8 cellular contexts compared by ENCODE assay signal in genomic region chr6:14211596-14211961, GRCh38.
A peak's percentile ranks its signal among the peaks of the same experiment; 100 is the strongest.
DNase-seq lines count a peak whose midpoint lies in the region; ATAC-seq and TF ChIP-seq lines count a peak whose summit lies in the region.

No MANE protein-coding gene starts in this region.

- H3K36me3 ChIP-seq in HCT116 (ENCODE audit: control insufficient read depth in 1 of 2, insufficient read depth in 2 of 2, low read length in 2 of 2) = no peaks in the 10 kb centered on the region
- H3K36me3 ChIP-seq in liver (ENCODE audit: control insufficient read depth in 4 of 4, insufficient read depth in 3 of 4, low read depth in 1 of 4, low read length in 3 of 4) = no peaks in the 10 kb centered on the region
- no peaks in the 10 kb centered on the region for H3K36me3 ChIP-seq in stomach

- peak overlapping the region; percentile 54 for H3K9ac ChIP-seq in HCT116 (ENCODE audit: low read length)
- peak overlapping the region; percentile 12 to 62 for H3K9ac ChIP-seq in liver (ENCODE audit: low read depth in 1 of 2, low read length in 2 of 2)

- no peaks in the 10 kb centered on the region for H3K9me2 ChIP-seq in HCT116 (ENCODE audit: insufficient read depth)

- DNase-seq in DMS 273 (lab: John Stamatoyannopoulos, UW; ENCODE audit: unreplicated experiment) (peak; percentile 79), HCT116 (ENCODE audit: low read depth, low spot score) (no peak), RWPE1 (ENCODE audit: low spot score) (no peak), stomach (peak; percentile 41), medulla oblongata (ENCODE audit: extremely low spot score) (no peak)

- peak overlapping the region; percentile 77 for H3K4me3 Mint-ChIP-seq in dendritic cell treated with granulocyte-macrophage colony-stimulating factor and Interleukin-4, amounts not matched to agents 40 ng/mL and 50 ng/mL, for 4 days

- H3K4me1 Mint-ChIP-seq in dendritic cell treated with granulocyte-macrophage colony-stimulating factor and Interleukin-4, amounts not matched to agents 40 ng/mL and 50 ng/mL, for 4 days (ENCODE audit: low read depth) = peaks cover 38% of the 10 kb centered on the region

- peak overlapping the region; percentile 83 for H3K4me2 ChIP-seq in HCT116 (ENCODE audit: low read length)

- H3K27me3 Mint-ChIP-seq in dendritic cell treated with granulocyte-macrophage colony-stimulating factor and Interleukin-4, amounts not matched to agents 40 ng/mL and 50 ng/mL, for 4 days = peaks cover 15% of the 10 kb centered on the region

- RAD21 ChIA-PET in HCT116 (lab: Charles Lee; ENCODE audit: low non-redundant PET in 1 of 2, low total read pairs in 2 of 2, uncharacterized antibody in 2 of 2, unreplicated experiment in 2 of 2) = no interaction called here

- no peaks in the 10 kb centered on the region for H3K79me2 ChIP-seq in HCT116 (ENCODE audit: insufficient read depth, low read length)

- no peaks in the 10 kb centered on the region for H3K36me3 Mint-ChIP-seq in dendritic cell treated with granulocyte-macrophage colony-stimulating factor and Interleukin-4, amounts not matched to agents 40 ng/mL and 50 ng/mL, for 4 days (ENCODE audit: low read depth)

- no peak for TF ChIP-seq RAD21 in HCT116 (IDR thresholded peaks at IDR 0.05; ENCODE audit: low read depth)
- no peak for TF ChIP-seq RAD21 in liver (IDR thresholded peaks at IDR 0.05)

- H3K27me3 ChIP-seq in HCT116 (ENCODE audit: insufficient read depth, low read length) (no peaks in the 10 kb centered on the region), liver (ENCODE audit: control insufficient read depth in 4 of 4, insufficient read depth in 4 of 4, low read length in 3 of 4) (no peaks in the 10 kb centered on the region), stomach (no peaks in the 10 kb centered on the region)

- peak overlapping the region; percentile 90 for H2AFZ ChIP-seq in HCT116 (ENCODE audit: low read depth, low read length, poor library complexity, severe bottlenecking)

- no peaks in the 10 kb centered on the region for H4K20me1 ChIP-seq in HCT116 (ENCODE audit: insufficient read depth)

- WGBS in liver = 9% methylated on average over 19 of the region's 19 CpGs
- WGBS in stomach, 5 donors = 11 to 17% (median 12%) methylated on average over 19 of the region's 19 CpGs

- no peaks in the 10 kb centered on the region for H3K9me3 Mint-ChIP-seq in dendritic cell treated with granulocyte-macrophage colony-stimulating factor and Interleukin-4, amounts not matched to agents 40 ng/mL and 50 ng/mL, for 4 days

- TF ChIP-seq CTCF in HCT116 (IDR thresholded peaks at IDR 0.05 in 2 of 3, conservative IDR thresholded peaks at IDR 0.05 in 1 of 3; ENCODE audit: borderline replicate concordance in 1 of 3, insufficient read depth in 1 of 3, low read depth in 2 of 3, low read length in 2 of 3) (no peak), RWPE1 (conservative IDR thresholded peaks at IDR 0.05; ENCODE audit: low read depth) (no peak), liver (IDR thresholded peaks at IDR 0.05; ENCODE audit: low read depth, low read length, missing input control) (no peak), stomach (IDR thresholded peaks at IDR 0.05) (no peak)

- peak overlapping the region; percentile 81 for H3K27ac Mint-ChIP-seq in dendritic cell treated with granulocyte-macrophage colony-stimulating factor and Interleukin-4, amounts not matched to agents 40 ng/mL and 50 ng/mL, for 4 days

- TF ChIP-seq EP300 in stomach (IDR thresholded peaks at IDR 0.05) = no peak

- ATAC-seq in HCT116 (peak; percentile 3; the same call in 1 of the 2 replicates), HG02610 (IDR thresholded peaks at IDR 0.05; ENCODE audit: unreplicated experiment) (no peak)

- H3K4me3 ChIP-seq in HCT116 (replicated peaks in 1 of 2; ENCODE audit: low read depth in 1 of 2, low read length in 2 of 2) (peak overlapping the region; percentile 33 to 54), liver (ENCODE audit: low read depth in 1 of 3, low read length in 3 of 3) (peak overlapping the region; percentile 42 to 47 (median 43)), stomach (peak overlapping the region; percentile 59 to 79 (median 71))

- H3K9me3 ChIP-seq in HCT116 (ENCODE audit: control insufficient read depth in 1 of 2, insufficient read depth in 1 of 2, low read depth in 1 of 2, low read length in 2 of 2) (no peaks in the 10 kb centered on the region), liver (ENCODE audit: control insufficient read depth in 4 of 4, low read length in 3 of 4) (no peaks in the 10 kb centered on the region), stomach (no peaks in the 10 kb centered on the region)

- intact Hi-C loops in HCT116 (cut with micrococcal nuclease) = loop anchor here (1.0 to 10.0 kb wide), 7 partner anchors 296 to 1411 kb away; partner anchors contain the start of gene JARID2
- intact Hi-C loops in dendritic cell treated with granulocyte-macrophage colony-stimulating factor and Interleukin-4, amounts not matched to agents 40 ng/mL and 50 ng/mL, for 4 days (cut with micrococcal nuclease) = loop anchor here (5.0 kb wide), 4 partner anchors 496 to 1416 kb away; partner anchors contain the start of gene JARID2
- intact Hi-C loops in stomach (cut with DNase I; ENCODE audit: low total_unique reads) = no loop called here

- H3K4me1 ChIP-seq in HCT116 (ENCODE audit: control insufficient read depth in 1 of 2, insufficient read depth in 2 of 2, low read length in 2 of 2) (peaks cover 6 to 25% of the 10 kb centered on the region in 2 experiments), liver (ENCODE audit: control insufficient read depth in 4 of 4, insufficient read depth in 4 of 4, low read length in 3 of 4) (peaks cover 5 to 17% (median 13%) of the 10 kb centered on the region in 4 donors), stomach (peaks cover 12 to 24% (median 22%) of the 10 kb centered on the region in 4 donors)

- no peak for TF ChIP-seq POLR2A in HCT116 (IDR thresholded peaks at IDR 0.05; ENCODE audit: borderline replicate concordance, extremely low read depth, insufficient read depth, insufficient read length)
- no peak for TF ChIP-seq POLR2A in stomach (IDR thresholded peaks at IDR 0.05)

- H3K27ac ChIP-seq in HCT116 (ENCODE audit: low read depth, low read length) (peak overlapping the region; percentile 4; the same call in 1 of the 2 replicates), RWPE1 (peak overlapping the region; percentile 82), liver (ENCODE audit: low read depth in 1 of 2, low read length in 2 of 2) (peak overlapping the region in 1 of 2 donors; percentile 72), stomach (peak overlapping the region; percentile 67 to 94 (median 81))

- no TSS peak for BruUV-seq in HCT116 (replicated peaks; lab: Mats Ljungman, UMichigan)

- POLR2A ChIA-PET in HCT116 (lab: Charles Lee) = no interaction called here
- POLR2A ChIA-PET in RWPE1 (lab: Yijun Ruan, JAX; ENCODE audit: low non-redundant PET) = no interaction called here

- CTCF ChIA-PET in HCT116 (lab: Charles Lee) (no interaction called here), RWPE1 (lab: Yijun Ruan, JAX) (interaction anchor here (0.6 to 1.2 kb wide), 3 partner anchors 19 to 1230 kb away, joined by 3 to 5 read pairs (median 3); no protein-coding TSS in a partner anchor)

TF ChIP-seq in HCT116, 20 proteins besides CTCF, POLR2A, EP300 and RAD21 (continues in another document):
- TF ChIP-seq YY1 (IDR thresholded peaks at IDR 0.05; ENCODE audit: extremely low read depth, insufficient replicate concordance, low read depth, low read length) (no peak), SRF (IDR thresholded peaks at IDR 0.05; ENCODE audit: low read depth) (no peak), MAX (IDR thresholded peaks at IDR 0.05) (no peak), TCF7L2 (IDR thresholded peaks at IDR 0.05; ENCODE audit: borderline replicate concordance, extremely low read depth, insufficient read depth, insufficient read length) (no peak), ATF3 (IDR thresholded peaks at IDR 0.05) (no peak), SP1 (IDR thresholded peaks at IDR 0.05; ENCODE audit: low read depth) (no peak), ZFX (IDR thresholded peaks at IDR 0.05) (no peak), ZNF274 (IDR thresholded peaks at IDR 0.05; ENCODE audit: low read depth, low read length) (no peak)

TF ChIP-seq in liver, 16 proteins besides CTCF, POLR2A, EP300 and RAD21 (continues in another document):
- TF ChIP-seq NR2F2 (IDR thresholded peaks at IDR 0.05) (peak; percentile 67), ZBTB33 (IDR thresholded peaks at IDR 0.05) (no peak), ATF3 (IDR thresholded peaks at IDR 0.05) (no peak)

Comparison
In these comparisons a context has a peak if more than half of its experiments do, and no peak if none do; other contexts are left out.
1. DNase-seq: peak in DMS 273 (single experiment) and stomach (single experiment); none in HCT116 (single experiment), RWPE1 (single experiment) and medulla oblongata (single experiment).
2. Peak in every context shown above with its lines, with median percentiles within 50 percentile points of each other: H3K4me3 ChIP-seq.